ENCODE assay signal across 1 cellular context in genomic region chr13:35557475-35557874, GRCh38.
TF ChIP-seq lines count a peak whose summit lies in the region.

No MANE protein-coding gene starts in this region.

TF ChIP-seq in GM23338, 12 proteins besides CTCF, POLR2A, EP300 and RAD21 (continued from another document):
- no peak for TF ChIP-seq REST (IDR thresholded peaks at IDR 0.05; ENCODE audit: unreplicated experiment)
- TF ChIP-seq EZH2 (IDR thresholded peaks at IDR 0.05; ENCODE audit: low read depth, unreplicated experiment): no peak
- no peak for TF ChIP-seq NANOG (IDR thresholded peaks at IDR 0.05; ENCODE audit: borderline replicate concordance)
